Comparison of ENCODE assay signal across 8 cellular contexts in genomic region chr15:52294881-52295420, GRCh38. TPM values are rescaled to one million over a fixed set of nuclear protein-coding genes. Genes with fewer than 3 reads are reported as not detected.
DNase-seq lines count a peak whose midpoint lies in the region; ATAC-seq and TF ChIP-seq lines count a peak whose summit lies in the region.

No MANE protein-coding gene starts in this region.

- peaks cover 14% of the 10 kb centered on the region for H3K79me2 ChIP-seq in MM.1S (ENCODE audit: low read length)

- H3K9me2 ChIP-seq in MM.1S (replicated peaks; ENCODE audit: insufficient read depth, low read length), result no peaks in the 10 kb centered on the region

- peaks cover 43% of the 10 kb centered on the region for H3F3A ChIP-seq in MM.1S (ENCODE audit: insufficient read depth, low read length)

- TF ChIP-seq CTCF in C4-2B (conservative IDR thresholded peaks at IDR 0.05), result no peak
- no peak for TF ChIP-seq CTCF in MM.1S (IDR thresholded peaks at IDR 0.05; ENCODE audit: low read length)

- no peaks in the 10 kb centered on the region for H3K36me3 ChIP-seq in MM.1S (replicated peaks; ENCODE audit: insufficient read depth, low read length)

- POLR2A ChIA-PET in naive thymus-derived CD8-positive, alpha-beta T cell (lab: Charles Lee), result no interaction called here

- peaks cover 0 to under 1% (median 0%) of the 10 kb centered on the region in 9 donors for H3K9me3 Mint-ChIP-seq in naive thymus-derived CD8-positive, alpha-beta T cell

- H3K4me3 Mint-ChIP-seq in naive thymus-derived CD8-positive, alpha-beta T cell, result peak overlapping the region; percentile 30 to 69 (median 63)

- peak; percentile 63 for DNase-seq in MM.1S
- peak; percentile 59 for DNase-seq in ecto neural progenitor cell (ENCODE audit: low spot score)
- DNase-seq in naive thymus-derived CD8-positive, alpha-beta T cell, result no peak
- no peak for DNase-seq in D341Med (ENCODE audit: low spot score)
- no peak for DNase-seq in germinal center (ENCODE audit: low spot score)
- no peak for DNase-seq in DMS114 treated with DMSO at 0.1 percent for 48 hours (lab: John Stamatoyannopoulos, UW; ENCODE audit: unreplicated experiment)
- no peak for DNase-seq in stimulated activated CD4-positive, alpha-beta T cell treated with anti-CD3 and anti-CD28 coated beads, Interleukin-1b, Interleukin-23, amount 100 ng/mL, for 48 hours

- no peak overlapping the region for H3K27ac Mint-ChIP-seq in naive thymus-derived CD8-positive, alpha-beta T cell

- H3K4me3 ChIP-seq in MM.1S (ENCODE audit: low read length), result peak overlapping the region; percentile 70

- H3K4me1 ChIP-seq in MM.1S (ENCODE audit: low read length), result peaks cover 34% of the 10 kb centered on the region

- no peaks in the 10 kb centered on the region for H3K36me3 Mint-ChIP-seq in naive thymus-derived CD8-positive, alpha-beta T cell

- H3K9me3 ChIP-seq in MM.1S (replicated peaks; ENCODE audit: insufficient read depth, low read length), result no peaks in the 10 kb centered on the region

- peak overlapping the region; percentile 94 for H3K4me2 ChIP-seq in MM.1S (ENCODE audit: low read depth, low read length)

- no peak for ATAC-seq in naive thymus-derived CD8-positive, alpha-beta T cell

- H3K27ac ChIP-seq in C4-2B, result peak overlapping the region; percentile 91
- H3K27ac ChIP-seq in MM.1S (ENCODE audit: low read length), result peak overlapping the region; percentile 96

- H4K20me1 ChIP-seq in MM.1S (ENCODE audit: insufficient read depth, low read length), result no peaks in the 10 kb centered on the region

- H3K9ac ChIP-seq in MM.1S (ENCODE audit: low read length), result peak overlapping the region; percentile 91

- peak overlapping the region; percentile 81 for H2AFZ ChIP-seq in MM.1S (ENCODE audit: low read length)

- H3K27me3 ChIP-seq in MM.1S (replicated peaks; ENCODE audit: insufficient read depth, low read length), result no peaks in the 10 kb centered on the region

- peaks cover 19 to 39% (median 34%) of the 10 kb centered on the region in 5 donors for H3K27me3 Mint-ChIP-seq in naive thymus-derived CD8-positive, alpha-beta T cell

- peaks cover 0 to 19% (median 1%) of the 10 kb centered on the region in 4 donors for H3K4me1 Mint-ChIP-seq in naive thymus-derived CD8-positive, alpha-beta T cell

RNA-seq across cellular contexts. Expression of gene MYO5C, which starts 0.7 kb away (rescaled TPM):
- total RNA-seq in naive thymus-derived CD8-positive, alpha-beta T cell, result under 1 TPM; 0.10 to 0.19 TPM
- polyA plus RNA-seq in naive thymus-derived CD8-positive, alpha-beta T cell, result under 1 TPM; 0.13 to 0.51 (median 0.22) TPM

Comparison
In these comparisons a context has a peak if more than half of its experiments do, and no peak if none do; other contexts are left out.
1. DNase-seq: peak in MM.1S (single experiment) and ecto neural progenitor cell (single experiment); none in naive thymus-derived CD8-positive, alpha-beta T cell (0 of 10), D341Med (single experiment), germinal center (single experiment), DMS114 treated with DMSO at 0.1 percent for 48 hours (single experiment) and stimulated activated CD4-positive, alpha-beta T cell treated with anti-CD3 and anti-CD28 coated beads, Interleukin-1b, Interleukin-23, amount 100 ng/mL, for 48 hours (single experiment).